In the genomic region with DNA sequence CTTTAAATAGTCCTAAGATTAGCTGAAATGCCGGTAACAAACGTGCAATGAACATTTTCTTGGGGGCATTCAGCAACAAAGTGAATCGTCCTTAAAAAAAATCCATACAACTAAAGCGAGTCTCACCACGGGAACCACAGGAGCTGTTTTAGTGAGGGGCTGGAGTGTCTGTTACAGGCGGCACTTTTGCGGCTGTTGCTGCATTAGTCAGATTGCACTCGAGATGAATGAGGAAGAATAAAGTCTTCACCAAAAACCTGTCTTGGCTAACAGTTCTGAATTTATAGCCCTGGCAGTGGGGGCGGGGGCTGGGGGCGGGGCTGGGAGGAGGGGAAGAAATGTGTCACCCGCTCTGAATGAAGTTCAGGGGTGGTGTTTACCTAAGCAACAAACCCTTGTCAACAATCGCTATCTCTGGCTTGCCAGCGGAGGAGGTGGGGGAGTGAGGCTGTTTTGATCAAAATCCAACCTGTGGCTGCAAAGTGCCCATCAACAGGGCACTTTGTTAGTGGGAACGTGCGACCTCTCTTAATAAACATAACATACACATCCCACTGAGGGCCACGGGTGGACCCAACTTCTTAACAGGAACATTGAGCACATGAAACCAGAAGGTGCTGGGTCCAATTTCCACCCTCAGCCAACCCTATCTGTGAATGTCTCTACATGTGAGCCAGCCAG, we compare ENCODE assay signal across 8 cellular contexts. TPM values are rescaled to one million over a fixed set of nuclear protein-coding genes. Genes with fewer than 3 reads are reported as not detected.
A peak's percentile ranks its signal among the peaks of the same experiment; 100 is the strongest.
DNase-seq lines count a peak whose midpoint lies in the region; ATAC-seq and FAIRE-seq lines count a peak whose summit lies in the region.

No MANE protein-coding gene starts in this region.

- H3K27me3 ChIP-seq in skeletal muscle satellite cell (ENCODE audit: control insufficient read depth, insufficient read depth, low read length), result no peaks in the 10 kb centered on the region

- peak overlapping the region; percentile 66 for H3K9ac ChIP-seq in skeletal muscle satellite cell (ENCODE audit: low read depth, low read length)

- H3K36me3 ChIP-seq in skeletal muscle satellite cell (ENCODE audit: insufficient read depth, low read length), result no peaks in the 10 kb centered on the region

- H3K4me3 ChIP-seq in skeletal muscle satellite cell (ENCODE audit: low read length), result no peak overlapping the region

- intact Hi-C loops in Right ventricle myocardium superior (cut with DNase I), result no loop called here

- H3K4me2 ChIP-seq in skeletal muscle satellite cell (ENCODE audit: low read length), result no peak overlapping the region

- FAIRE-seq in HTR-8/SVneo (lab: Jason Lieb, UNC), result no peak

- H3K4me1 ChIP-seq in skeletal muscle satellite cell (ENCODE audit: control insufficient read depth, insufficient read depth, low read length), result peaks cover 33% of the 10 kb centered on the region

- DNase-seq in GDM1 (lab: John Stamatoyannopoulos, UW), result peak; percentile 82
- DNase-seq in NCI-H748 (lab: John Stamatoyannopoulos, UW; ENCODE audit: unreplicated experiment), result peak; percentile 89
- DNase-seq in activated T-cell treated with anti-CD3 and anti-CD28 coated beads, Interleukin-2, amount 50 U/mL, for 1 hour, result peak; percentile 68
- DNase-seq in Right ventricle myocardium superior, result peak; percentile 67
- DNase-seq in cortex of kidney (lab: John Stamatoyannopoulos, UW), result no peak
- no peak for DNase-seq in HTR-8/SVneo (ENCODE audit: insufficient read length, low spot score)
- no peak for DNase-seq in RPMI8226

- ATAC-seq in Right ventricle myocardium superior (ENCODE audit: poor library complexity), result peak; percentile 76

- H3K9me3 ChIP-seq in skeletal muscle satellite cell (replicated peaks; ENCODE audit: low read length), result no peaks in the 10 kb centered on the region

RNA-seq across cellular contexts. Expression of a gene that starts 44.5 kb away (rescaled TPM):
- total RNA-seq in Right ventricle myocardium superior, result 8.3 TPM
- 5.6 and 6.1 TPM in 2 replicates for total RNA-seq in skeletal muscle satellite cell (2012; rRNA removed)

Comparison
In these comparisons a context has a peak if more than half of its experiments do, and no peak if none do; other contexts are left out.
1. DNase-seq: peak in GDM1 (single experiment), NCI-H748 (single experiment), activated T-cell treated with anti-CD3 and anti-CD28 coated beads, Interleukin-2, amount 50 U/mL, for 1 hour (single experiment) and Right ventricle myocardium superior (single experiment); none in cortex of kidney (single experiment), HTR-8/SVneo (single experiment) and RPMI8226 (single experiment).